Comparison of ENCODE assay signal across 8 cellular contexts in the genomic region with DNA sequence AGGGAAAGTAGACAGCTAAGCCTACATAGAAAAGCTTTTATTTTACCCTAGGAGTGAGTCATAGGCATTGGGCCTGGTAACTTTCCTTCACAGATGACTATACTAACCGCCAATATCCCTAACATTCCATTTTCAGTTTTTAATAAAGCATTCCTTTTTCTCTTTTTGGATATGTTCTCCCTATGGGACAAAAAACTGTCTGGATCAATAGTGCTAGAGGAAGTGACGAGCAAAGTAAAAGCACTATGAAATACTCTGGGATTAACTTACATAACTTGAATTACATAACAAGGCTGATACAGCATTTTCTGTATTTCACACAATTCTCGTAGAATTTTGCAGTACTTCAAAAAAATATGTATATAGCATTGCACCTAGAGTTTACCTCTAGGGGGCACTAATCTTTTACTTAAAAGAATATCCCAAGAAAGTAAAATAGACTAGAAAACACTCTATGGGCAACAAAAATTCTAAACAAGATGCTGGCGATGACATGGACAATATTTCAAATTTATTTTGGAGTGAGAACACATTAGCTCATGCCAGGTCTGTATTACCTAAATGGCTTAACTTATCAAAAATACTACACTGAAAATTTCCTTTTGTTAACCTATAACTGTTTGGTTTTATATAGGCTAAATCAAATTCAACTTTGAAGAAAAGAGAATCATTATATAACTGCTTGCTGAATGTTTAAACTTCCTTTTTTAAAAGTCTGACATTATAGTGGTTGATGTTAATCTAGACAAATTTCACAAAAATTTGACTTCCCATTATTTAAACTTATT.
DNase-seq lines count a peak whose midpoint lies in the region; ATAC-seq and TF ChIP-seq lines count a peak whose summit lies in the region.

No MANE protein-coding gene starts in this region.

- H3K9me3 ChIP-seq in tibial nerve: no peaks in the 10 kb centered on the region

- DNase-seq in A172 (ENCODE audit: low spot score) (peak; percentile 58), GM13977 (ENCODE audit: low spot score) (peak; percentile 44), NCI-H2227 treated with DMSO at 0.1 percent for 48 hours (lab: John Stamatoyannopoulos, UW) (peak; percentile 37), astrocyte of the hippocampus (ENCODE audit: low read depth, low spot score) (peak; percentile 64), iris pigment epithelial cell (ENCODE audit: low read depth) (peak; percentile 81), tibial nerve (ENCODE audit: low spot score in 2 of 2) (no peak), HK-2 (ENCODE audit: unreplicated experiment) (no peak)

- no peak overlapping the region for H3K4me3 ChIP-seq in tibial nerve

- WGBS in tibial nerve, 2 donors: 31 to 34% methylated on average over 4 of the region's 4 CpGs

- H3K36me3 ChIP-seq in tibial nerve: no peaks in the 10 kb centered on the region

- peak in 1 of 2 donors; percentile 44 for TF ChIP-seq EP300 in tibial nerve (IDR thresholded peaks at IDR 0.05)

- H3K4me1 ChIP-seq in tibial nerve: peaks cover 0 to 48% (median 4%) of the 10 kb centered on the region in 4 donors

- H3K27ac ChIP-seq in tibial nerve: peak overlapping the region in 3 of 4 donors; percentile 55 to 81 (median 60)

- in situ Hi-C loops in GM13977 (cut with MboI; ENCODE audit: low pct_unique_long_range_greater_than_20kb, low sequenced_read_pairs, unreplicated experiment): loop anchor here (10.0 to 25.0 kb wide), 2 partner anchors 156 to 347 kb away; no protein-coding TSS in a partner anchor

- no peak for TF ChIP-seq POLR2A in tibial nerve (IDR thresholded peaks at IDR 0.05)

- no peak for ATAC-seq in HG03432 (IDR thresholded peaks at IDR 0.05; ENCODE audit: unreplicated experiment)

- H3K27me3 ChIP-seq in tibial nerve: no peaks in the 10 kb centered on the region

- TF ChIP-seq CTCF in GM13977 (IDR thresholded peaks at IDR 0.05; ENCODE audit: extremely low read depth, insufficient read depth, missing control alignments) (peak; percentile 51), tibial nerve (IDR thresholded peaks at IDR 0.05) (peak; percentile 40 to 66 (median 50))

Comparison
In these comparisons a context has a peak if more than half of its experiments do, and no peak if none do; other contexts are left out.
1. DNase-seq: peak in A172 (single experiment), GM13977 (single experiment), NCI-H2227 treated with DMSO at 0.1 percent for 48 hours (single experiment), astrocyte of the hippocampus (single experiment) and iris pigment epithelial cell (single experiment); none in tibial nerve (0 of 2) and HK-2 (single experiment).